13 cellular contexts compared by ENCODE assay signal in genomic region chr3:56785499-56785898, GRCh38. TPM values are rescaled to one million over a fixed set of nuclear protein-coding genes. Genes with fewer than 3 reads are reported as not detected.
DNase-seq lines count a peak whose midpoint lies in the region; ATAC-seq and TF ChIP-seq lines count a peak whose summit lies in the region.
"Had no signal": no experiment of that assay in that cellular context is flagged by ENCODE, and none has a peak within 500 bp of the region (broad histone marks: within the 10 kb centered on the region; RNA-seq: fewer than 3 reads in every experiment).

No MANE protein-coding gene starts in this region.

- peaks cover 18% of the 10 kb centered on the region for H3K36me3 Mint-ChIP-seq in CD4-positive, CD25-positive, alpha-beta regulatory T cell
- H3K36me3 Mint-ChIP-seq in nephron progenitor cell (ENCODE audit: low read depth): no peaks in the 10 kb centered on the region

- no peak for ATAC-seq in CD4-positive, CD25-positive, alpha-beta regulatory T cell (ENCODE audit: low read depth in 2 of 2)
- ATAC-seq in body of pancreas: no peak
- ATAC-seq: mucosa of descending colon, psoas muscle had no signal

- H3K27me3 ChIP-seq in CD4-positive, CD25-positive, alpha-beta regulatory T cell (ENCODE audit: control insufficient read depth, insufficient read depth, low read length): no peaks in the 10 kb centered on the region
- H3K27me3 ChIP-seq in body of pancreas (no peaks in the 10 kb centered on the region), ascending aorta (no peaks in the 10 kb centered on the region)
- H3K27me3 ChIP-seq: BLaER1 had no signal

- H3K27me3 Mint-ChIP-seq in CD4-positive, CD25-positive, alpha-beta regulatory T cell: no peaks in the 10 kb centered on the region
- H3K27me3 Mint-ChIP-seq in nephron progenitor cell (ENCODE audit: low read depth, poor library complexity): peaks cover 8% of the 10 kb centered on the region

- WGBS in body of pancreas, 2 donors: 57 to 62% methylated on average over 4 of the region's 4 CpGs

- in situ Hi-C loops in KBM-7 (cut with MboI; ENCODE audit: low pct_unique_long_range_greater_than_20kb, low sequenced_read_pairs): no loop called here

- TF ChIP-seq CTCF in body of pancreas (IDR thresholded peaks at IDR 0.05) (no peak), nephron progenitor cell (IDR thresholded peaks at IDR 0.05) (no peak), ascending aorta (IDR thresholded peaks at IDR 0.05) (no peak)

- peak overlapping the region; percentile 48 for H3K4me3 ChIP-seq in CD4-positive, CD25-positive, alpha-beta regulatory T cell (ENCODE audit: low read depth, low read length)
- H3K4me3 ChIP-seq in body of pancreas (no peak overlapping the region), ascending aorta (no peak overlapping the region)
- H3K4me3 ChIP-seq: BLaER1, mucosa of descending colon, psoas muscle had no signal

- H3K36me3 ChIP-seq in CD4-positive, CD25-positive, alpha-beta regulatory T cell (ENCODE audit: control insufficient read depth, insufficient read depth, low read length): peaks cover 9% of the 10 kb centered on the region
- H3K36me3 ChIP-seq in KOPT-K1 (ENCODE audit: insufficient read depth, low read length): 0 out of 2 replicates have a peak, but pooled peaks cover 6% of the 10 kb centered on the region
- H3K36me3 ChIP-seq in body of pancreas (replicated peaks in 1 of 2; ENCODE audit: insufficient read depth in 1 of 2, low read depth in 2 of 2): no peaks in the 10 kb centered on the region
- H3K36me3 ChIP-seq in ascending aorta: no peaks in the 10 kb centered on the region
- H3K36me3 ChIP-seq: BLaER1 had no signal

- no peak for DNase-seq in CD4-positive, CD25-positive, alpha-beta regulatory T cell
- DNase-seq in body of pancreas: no peak
- no peak for DNase-seq in nephron progenitor cell
- no peak for DNase-seq in KBM-7
- no peak for DNase-seq in hippocampal formation (lab: John Stamatoyannopoulos, UW)
- DNase-seq in ascending aorta (ENCODE audit: low spot score in 2 of 2): no peak
- DNase-seq: activated CD4-positive, alpha-beta T cell treated with anti-CD3 and anti-CD28 coated beads, Interleukin-2, amount 50 U/mL, for 4 hours; anterior cingulate cortex; mucosa of descending colon; NCI-H524 treated with DMSO at 0.1 percent for 48 hours; psoas muscle had no signal

- intact Hi-C loops in body of pancreas (cut with DNase I): no loop called here
- intact Hi-C loops in ascending aorta (cut with DNase I): no loop called here

- no peaks in the 10 kb centered on the region for H3K9me3 ChIP-seq in CD4-positive, CD25-positive, alpha-beta regulatory T cell (ENCODE audit: control insufficient read depth in 2 of 2, low read length in 2 of 2)
- H3K9me3 ChIP-seq in KOPT-K1 (ENCODE audit: insufficient read depth, low read length, poor library complexity, severe bottlenecking): no peaks in the 10 kb centered on the region
- H3K9me3 ChIP-seq in body of pancreas: no peaks in the 10 kb centered on the region
- no peaks in the 10 kb centered on the region for H3K9me3 ChIP-seq in ascending aorta
- H3K9me3 ChIP-seq: BLaER1, mucosa of descending colon, psoas muscle had no signal

- peaks cover 100% of the 10 kb centered on the region for H3K4me1 ChIP-seq in CD4-positive, CD25-positive, alpha-beta regulatory T cell (ENCODE audit: control insufficient read depth, insufficient read depth, low read length, poor library complexity, severe bottlenecking)
- peaks cover 97% of the 10 kb centered on the region for H3K4me1 ChIP-seq in body of pancreas
- peaks cover 0 to 10% of the 10 kb centered on the region in 2 donors for H3K4me1 ChIP-seq in ascending aorta

- peaks cover 0 to 2% (median 0%) of the 10 kb centered on the region in 7 donors for H3K9me3 Mint-ChIP-seq in CD4-positive, CD25-positive, alpha-beta regulatory T cell
- no peaks in the 10 kb centered on the region for H3K9me3 Mint-ChIP-seq in nephron progenitor cell

- peak overlapping the region; percentile 78 for H3K27ac ChIP-seq in CD4-positive, CD25-positive, alpha-beta regulatory T cell (ENCODE audit: insufficient read depth, low read length, poor library complexity, severe bottlenecking)
- peak overlapping the region; percentile 87 for H3K27ac ChIP-seq in KOPT-K1 (ENCODE audit: low read depth, low read length, poor library complexity, severe bottlenecking)
- H3K27ac ChIP-seq in body of pancreas: peak overlapping the region; percentile 50 to 85 (median 66)
- H3K27ac ChIP-seq in ascending aorta: no peak overlapping the region
- H3K27ac ChIP-seq: BLaER1, psoas muscle had no signal

- peak overlapping the region; percentile 84 to 99 (median 98) for H3K27ac Mint-ChIP-seq in CD4-positive, CD25-positive, alpha-beta regulatory T cell
- H3K27ac Mint-ChIP-seq in nephron progenitor cell: peak overlapping the region; percentile 39

- H3K4me3 Mint-ChIP-seq in CD4-positive, CD25-positive, alpha-beta regulatory T cell: peak overlapping the region; percentile 74 to 87 (median 79)
- H3K4me3 Mint-ChIP-seq in nephron progenitor cell: no peak overlapping the region

- no peak for TF ChIP-seq POLR2A in body of pancreas (IDR thresholded peaks at IDR 0.05)

- H3K4me1 Mint-ChIP-seq in CD4-positive, CD25-positive, alpha-beta regulatory T cell: peaks cover 43 to 99% (median 86%) of the 10 kb centered on the region in 4 donors
- H3K4me1 Mint-ChIP-seq in nephron progenitor cell: peaks cover 26% of the 10 kb centered on the region

RNA-seq across cellular contexts. Expression of gene ARHGEF3, which starts 16.2 kb away (rescaled TPM):
- total RNA-seq in CD4-positive, CD25-positive, alpha-beta regulatory T cell: 101 TPM
- 100 to 1,000 TPM in 3 of 4 donors, 10 to 100 TPM in 1; 87.8 to 137 (median 105) TPM for polyA plus RNA-seq in CD4-positive, CD25-positive, alpha-beta regulatory T cell
- total RNA-seq in body of pancreas (10 to 100 TPM; 27.4 to 38.7 TPM), ascending aorta (16.8 TPM)

Comparison
In these comparisons a context has a peak if more than half of its experiments do, and no peak if none do; other contexts are left out.
1. H3K27ac ChIP-seq: peak in CD4-positive, CD25-positive, alpha-beta regulatory T cell (single experiment), KOPT-K1 (single experiment) and body of pancreas (4 of 4); none in ascending aorta (0 of 2).